In genomic region chr18:33577688-33578370, GRCh38 we compare ENCODE assay signal across 8 cellular contexts. TPM values are rescaled to one million over a fixed set of nuclear protein-coding genes. Genes with fewer than 3 reads are reported as not detected.
DNase-seq lines count a peak whose midpoint lies in the region; ATAC-seq and TF ChIP-seq lines count a peak whose summit lies in the region.

Gene ASXL3 (plus strand): TSS chr18:33578219. CDS start chr18:33578632, 413 bp downstream.

- H3K36me3 Mint-ChIP-seq in Calu3 (ENCODE audit: insufficient read depth, unreplicated experiment), result peaks cover 9% of the 10 kb centered on the region
- H3K36me3 Mint-ChIP-seq in naive thymus-derived CD4-positive, alpha-beta T cell, result peaks cover 0 to 4% (median 3%) of the 10 kb centered on the region in 5 donors

- peaks cover 13% of the 10 kb centered on the region for H3K27me3 Mint-ChIP-seq in Calu3 (ENCODE audit: unreplicated experiment)
- H3K27me3 Mint-ChIP-seq in naive thymus-derived CD4-positive, alpha-beta T cell, result peaks cover 17 to 31% (median 25%) of the 10 kb centered on the region in 5 donors

- no TSS peak for BruUV-seq in Calu3 (replicated peaks; lab: Mats Ljungman, UMichigan)
- no TSS peak for BruUV-seq in PC-9 (replicated peaks; lab: Mats Ljungman, UMichigan)

- CTCF ChIA-PET in Calu3 (lab: Charles Lee) (no interaction called here), PC-9 (lab: Charles Lee) (no interaction called here)
- CTCF ChIA-PET in naive thymus-derived CD4-positive, alpha-beta T cell (lab: Charles Lee), result no interaction called here

- POLR2A ChIA-PET in naive thymus-derived CD4-positive, alpha-beta T cell (lab: Charles Lee), result no interaction called here
- POLR2A ChIA-PET in PC-9 (lab: Charles Lee; ENCODE audit: unreplicated experiment), result no interaction called here

- H3K4me1 Mint-ChIP-seq in Calu3 (ENCODE audit: low read depth, unreplicated experiment), result peaks cover 8% of the 10 kb centered on the region
- H3K4me1 Mint-ChIP-seq in naive thymus-derived CD4-positive, alpha-beta T cell, result peaks cover 4 to 6% (median 5%) of the 10 kb centered on the region in 7 donors

- TF ChIP-seq CTCF in Calu3 (IDR thresholded peaks at IDR 0.05; ENCODE audit: unreplicated experiment) (no peak), fibroblast of lung (conservative IDR thresholded peaks at IDR 0.05 in 1 of 2, IDR thresholded peaks at IDR 0.05 in 1 of 2; ENCODE audit: low read depth in 1 of 2, low read length in 2 of 2) (no peak), PC-9 (conservative IDR thresholded peaks at IDR 0.05) (no peak)

- H3K4me2 ChIP-seq in fibroblast of lung (ENCODE audit: extremely low read depth, insufficient read depth, low read length), result peak within 1 kb of the TSS; percentile 87
- H3K4me2 ChIP-seq in PC-9, result no peak within 1 kb of the TSS

- H3K9ac ChIP-seq in SK-N-MC (ENCODE audit: insufficient read length), result peak within 1 kb of the TSS; percentile 77
- peak within 1 kb of the TSS; percentile 30 for H3K9ac ChIP-seq in fibroblast of lung (ENCODE audit: insufficient read depth, low read length)

- no peak within 1 kb of the TSS for H3K4me3 Mint-ChIP-seq in Calu3 (ENCODE audit: low read depth, unreplicated experiment)
- peak within 1 kb of the TSS; percentile 58 to 84 (median 78) for H3K4me3 Mint-ChIP-seq in naive thymus-derived CD4-positive, alpha-beta T cell

- H3K9me3 Mint-ChIP-seq in Calu3 (ENCODE audit: low read depth, unreplicated experiment), result no peaks in the 10 kb centered on the region
- peaks cover 0 to 10% (median 3%) of the 10 kb centered on the region in 11 donors for H3K9me3 Mint-ChIP-seq in naive thymus-derived CD4-positive, alpha-beta T cell

- peak; percentile 40 for ATAC-seq in HG03159 (IDR thresholded peaks at IDR 0.05; ENCODE audit: unreplicated experiment)
- no peak for ATAC-seq in naive thymus-derived CD4-positive, alpha-beta T cell

- H2AFZ ChIP-seq in fibroblast of lung (ENCODE audit: low read length), result peak within 1 kb of the TSS; percentile 69
- H2AFZ ChIP-seq in PC-9, result no peak within 1 kb of the TSS

- H3K9me3 ChIP-seq in SK-N-MC (ENCODE audit: low read depth, low read length) (no peaks in the 10 kb centered on the region), fibroblast of lung (ENCODE audit: control insufficient read depth, insufficient read depth, low read depth, low read length) (no peaks in the 10 kb centered on the region), PC-9 (ENCODE audit: insufficient read depth, low read depth) (no peaks in the 10 kb centered on the region)
- H3K9me3 ChIP-seq in naive thymus-derived CD4-positive, alpha-beta T cell (ENCODE audit: control insufficient read depth in 2 of 3, low read length in 3 of 3), result no peaks in the 10 kb centered on the region

- H3K27ac ChIP-seq in SK-N-MC, result no peak within 1 kb of the TSS; the same call in 1 of the 2 replicates
- no peak within 1 kb of the TSS for H3K27ac ChIP-seq in fibroblast of lung (ENCODE audit: insufficient read depth, low read length)
- no peak within 1 kb of the TSS for H3K27ac ChIP-seq in naive thymus-derived CD4-positive, alpha-beta T cell (ENCODE audit: low read depth, low read length)
- no peak within 1 kb of the TSS for H3K27ac ChIP-seq in PC-9

- H4K20me1 ChIP-seq in fibroblast of lung (ENCODE audit: control insufficient read depth, extremely low read depth, insufficient read depth, low read length) (no peaks in the 10 kb centered on the region), PC-9 (ENCODE audit: insufficient read depth) (no peaks in the 10 kb centered on the region)

- peak within 1 kb of the TSS; percentile 57 for H3K27ac Mint-ChIP-seq in Calu3 (ENCODE audit: unreplicated experiment)
- H3K27ac Mint-ChIP-seq in naive thymus-derived CD4-positive, alpha-beta T cell, result no peak within 1 kb of the TSS

- H3K4me1 ChIP-seq in fibroblast of lung (ENCODE audit: control insufficient read depth, extremely low read depth, insufficient read depth, low read length) (peaks cover 2% of the 10 kb centered on the region), PC-9 (replicated peaks; ENCODE audit: insufficient read depth) (no peaks in the 10 kb centered on the region)
- H3K4me1 ChIP-seq in naive thymus-derived CD4-positive, alpha-beta T cell (ENCODE audit: control insufficient read depth in 2 of 2, insufficient read depth in 2 of 2, low read length in 2 of 2), result no peaks in the 10 kb centered on the region

- H3K27me3 ChIP-seq in fibroblast of lung (ENCODE audit: control insufficient read depth, insufficient read depth, low read length) (peaks cover 21% of the 10 kb centered on the region), PC-9 (ENCODE audit: insufficient read depth, low read depth) (no peaks in the 10 kb centered on the region)
- H3K27me3 ChIP-seq in naive thymus-derived CD4-positive, alpha-beta T cell (ENCODE audit: control insufficient read depth in 2 of 2, insufficient read depth in 2 of 2, low read length in 2 of 2), result peaks cover 0 to 3% of the 10 kb centered on the region in 2 donors

- intact Hi-C loops in Calu3 (cut with micrococcal nuclease; ENCODE audit: unreplicated experiment), result no loop called here
- intact Hi-C loops in naive thymus-derived CD4-positive, alpha-beta T cell (cut with micrococcal nuclease), result no loop called here
- intact Hi-C loops in PC-9 (cut with micrococcal nuclease; ENCODE audit: unreplicated experiment), result no loop called here

- DNase-seq in Calu3, result peak; percentile 15
- DNase-seq in SK-N-MC (ENCODE audit: low read depth, low spot score), result no peak
- DNase-seq in fibroblast of lung (ENCODE audit: low read depth in 2 of 2), result peak; percentile 32 to 51
- DNase-seq in naive thymus-derived CD4-positive, alpha-beta T cell, result no peak
- no peak for DNase-seq in GM19238 (ENCODE audit: insufficient read length, low spot score)
- no peak for DNase-seq in PC-9
- no peak for DNase-seq in stimulated activated CD4-positive, alpha-beta T cell treated with anti-CD3 and anti-CD28 coated beads, Interleukin-2, amount 100 ng/mL, for 48 hours

- H3K36me3 ChIP-seq in SK-N-MC (ENCODE audit: insufficient read depth, low read length), result no peaks in the 10 kb centered on the region
- H3K36me3 ChIP-seq in fibroblast of lung (ENCODE audit: control insufficient read depth, insufficient read depth, low read length), result no peaks in the 10 kb centered on the region
- H3K36me3 ChIP-seq in naive thymus-derived CD4-positive, alpha-beta T cell (ENCODE audit: control insufficient read depth in 2 of 3, insufficient read depth in 3 of 3, low read length in 3 of 3), result no peaks in the 10 kb centered on the region
- H3K36me3 ChIP-seq in PC-9 (ENCODE audit: low read depth), result no peaks in the 10 kb centered on the region

- H3K9me2 ChIP-seq in PC-9 (ENCODE audit: insufficient read depth), result no peaks in the 10 kb centered on the region

- peak within 1 kb of the TSS; percentile 95 for H3K4me3 ChIP-seq in SK-N-MC
- H3K4me3 ChIP-seq in fibroblast of lung (replicated peaks in 1 of 4; ENCODE audit: control extremely low read depth in 1 of 4, insufficient read depth in 1 of 4, low read depth in 3 of 4, low read length in 4 of 4), result peak within 1 kb of the TSS; percentile 48 to 91 (median 63)
- no peak within 1 kb of the TSS for H3K4me3 ChIP-seq in naive thymus-derived CD4-positive, alpha-beta T cell (ENCODE audit: low read length)
- no peak within 1 kb of the TSS for H3K4me3 ChIP-seq in PC-9

- H3F3A ChIP-seq in PC-9 (ENCODE audit: insufficient read depth, low read depth), result no peaks in the 10 kb centered on the region

- H3K79me2 ChIP-seq in fibroblast of lung (ENCODE audit: control insufficient read depth, insufficient read depth, low read length) (no peaks in the 10 kb centered on the region), PC-9 (ENCODE audit: low read depth) (no peaks in the 10 kb centered on the region)

RNA-seq across cellular contexts. Expression of gene ASXL3, which starts in this region (rescaled TPM):
- 0.07 and 0.47 TPM in 2 replicates for total RNA-seq in Calu3 (2022)
- 0.51 and 0.66 TPM in 2 replicates for total RNA-seq in fibroblast of lung
- polyA plus RNA-seq in fibroblast of lung, result 0.06 and 0.16 TPM in 2 replicates
- 0.02 and 0.09 TPM in 2 replicates for polyA plus RNA-seq in fibroblast of lung (2012)
- polyA minus RNA-seq in fibroblast of lung (ENCODE audit: low replicate concordance), result 0.07 TPM in 1 of 2 replicates, not detected in the other
- total RNA-seq in naive thymus-derived CD4-positive, alpha-beta T cell, result not detected
- not detected for polyA plus RNA-seq in naive thymus-derived CD4-positive, alpha-beta T cell
- not detected in 2 replicates for total RNA-seq in PC-9 (2021)

Comparison
In these comparisons a context has a peak if more than half of its experiments do, and no peak if none do; other contexts are left out.
1. Peak in DNase-seq in Calu3; RNA of the gene not detected or under 1 TPM.
2. Peak in DNase-seq, H3K4me3 ChIP-seq, H3K9ac ChIP-seq and H3K4me2 ChIP-seq in fibroblast of lung; RNA of the gene not detected or under 1 TPM.